Comparison of ENCODE assay signal across 26 cellular contexts in genomic region chr11:108708173-108708572, GRCh38.
"Had no signal": no experiment of that assay in that cellular context is flagged by ENCODE, and none has a peak within 500 bp of the region (broad histone marks: within the 10 kb centered on the region; RNA-seq: fewer than 3 reads in every experiment).

No MANE protein-coding gene starts in this region.

- H3K27ac ChIP-seq: lower lobe of right lung, pancreas, prostate gland, skin epidermis, spleen, stomach, testis, thyroid gland, transverse colon, upper lobe of left lung, vagina had no signal

- H3K9me3 ChIP-seq: pancreas, prostate gland, testis, thyroid gland had no signal

- FAIRE-seq: keratinocyte, pancreas had no signal

- H3K4me1 ChIP-seq: lower lobe of right lung, pancreas, prostate gland, spleen, stomach, testis, thyroid gland, transverse colon, upper lobe of left lung, vagina had no signal

- ATAC-seq: left cardiac atrium; left lobe of liver; lower lobe of right lung; naive thymus-derived CD8-positive, alpha-beta T cell; pancreas; right cardiac atrium; sciatic nerve; stimulated activated effector memory CD8-positive, alpha-beta T cell treated with anti-CD3 and anti-CD28 coated beads, Interleukin-12 subunit alpha, Interleukin-12 subunit beta, amount 100 ng/mL, for 72 hours had no signal

- H3K4me3 ChIP-seq: lower lobe of right lung, pancreas, prostate gland, skin epidermis, spleen, stomach, testis, thyroid gland, transverse colon, upper lobe of left lung, vagina had no signal

- H3K27me3 ChIP-seq: pancreas, spleen, stomach, testis, thyroid gland, transverse colon, upper lobe of left lung, vagina had no signal

- DNase-seq: kidney glomerular epithelial cell; left cardiac atrium; lower lobe of right lung; mammary epithelial cell; mesenchymal stem cell; naive thymus-derived CD8-positive, alpha-beta T cell; nucleus accumbens; pancreas; posterior cingulate gyrus; retina; right cardiac atrium; spleen; stimulated activated CD4-positive, alpha-beta T cell treated with anti-CD3 and anti-CD28 coated beads, Interleukin-4, amount 100 ng/mL, for 24 hours; stimulated activated naive CD4-positive, alpha-beta T cell treated with Interleukin-2 at 50 U/mL for 16 hours; stomach; testis; thyroid gland; transverse colon; upper lobe of left lung had no signal

- H3K36me3 ChIP-seq: prostate gland had no signal
